Comparison of ENCODE assay signal across 1 cellular context in genomic region chr10:75235375-75236177, GRCh38.
TF ChIP-seq lines count a peak whose summit lies in the region.

Gene COMTD1 (minus strand): TSS chr10:75235957. CDS start chr10:75235928, 29 bp downstream.

TF ChIP-seq in K562, 482 proteins besides CTCF, POLR2A, EP300 and RAD21 (continued from another document and continues in another):
- TF ChIP-seq E2F8 (IDR thresholded peaks at IDR 0.05; ENCODE audit: low read depth, partially characterized antibody), result peak; percentile 46
- peak; percentile 61; the same call in 1 of the 2 replicates for TF ChIP-seq ZHX1 (conservative IDR thresholded peaks at IDR 0.05; ENCODE audit: low read length)
- no peak for TF ChIP-seq AFF1 (IDR thresholded peaks at IDR 0.05; ENCODE audit: low read depth in 1 of 2, partially characterized antibody in 2 of 2)
- TF ChIP-seq ZC3H8 (IDR thresholded peaks at IDR 0.05), result no peak
- TF ChIP-seq IRF2 (CRISPR knock-in tag; IDR thresholded peaks at IDR 0.05), result no peak
- TF ChIP-seq SIN3B (IDR thresholded peaks at IDR 0.05; ENCODE audit: low read depth), result peak; percentile 66
- no peak for TF ChIP-seq SRSF9 (IDR thresholded peaks at IDR 0.05; ENCODE audit: borderline replicate concordance, low read depth, low read length)
- 0 out of 2 replicates have a peak, but pooled peaks have one; percentile 43 for TF ChIP-seq CBFB (CRISPR knock-in tag; IDR thresholded peaks at IDR 0.05)
- peak; percentile 69; the same call in 1 of the 2 replicates for TF ChIP-seq ZEB2 (IDR thresholded peaks at IDR 0.05)
- no peak for TF ChIP-seq ZNF586 (CRISPR knock-in tag; conservative IDR thresholded peaks at IDR 0.05)
- peak; percentile 21 for TF ChIP-seq PCBP1 (IDR thresholded peaks at IDR 0.05; ENCODE audit: low read depth, low read length, poor library complexity, severe bottlenecking)
- TF ChIP-seq DIDO1 (tag; IDR thresholded peaks at IDR 0.05; ENCODE audit: low read depth), result no peak
- TF ChIP-seq BRF1 (IDR thresholded peaks at IDR 0.05; ENCODE audit: borderline replicate concordance, extremely low read depth, insufficient read length), result no peak
- no peak; the same call in 1 of the 2 replicates for TF ChIP-seq STAT5A (IDR thresholded peaks at IDR 0.05; ENCODE audit: borderline replicate concordance, low read length)
- TF ChIP-seq TSC22D4 (tag; IDR thresholded peaks at IDR 0.05), result no peak
- TF ChIP-seq RAD51 (IDR thresholded peaks at IDR 0.05; ENCODE audit: borderline replicate concordance, low read depth), result peak; percentile 89
- TF ChIP-seq NUFIP1 (IDR thresholded peaks at IDR 0.05; ENCODE audit: partially characterized antibody), result no peak
- no peak for TF ChIP-seq PML (IDR thresholded peaks at IDR 0.05; ENCODE audit: low read length)
- 0 out of 2 replicates have a peak, but pooled peaks have one; percentile 42 for TF ChIP-seq HEY1 (CRISPR knock-in tag; IDR thresholded peaks at IDR 0.05; ENCODE audit: borderline replicate concordance)
- no peak for TF ChIP-seq ATF4 (CRISPR knock-in tag; IDR thresholded peaks at IDR 0.05)
- TF ChIP-seq KLF16 (IDR thresholded peaks at IDR 0.05), result peak; percentile 86
- TF ChIP-seq ZNF518B (CRISPR knock-in tag; IDR thresholded peaks at IDR 0.05), result no peak
- TF ChIP-seq SIX5 (IDR thresholded peaks at IDR 0.05; ENCODE audit: borderline replicate concordance in 1 of 2, insufficient read depth in 1 of 2, low read depth in 1 of 2, low read length in 2 of 2), result no peak
- TF ChIP-seq POLR2H (tag; IDR thresholded peaks at IDR 0.05; ENCODE audit: low read depth), result no peak
- TF ChIP-seq ZNF146 (CRISPR knock-in tag; IDR thresholded peaks at IDR 0.05; ENCODE audit: unreplicated experiment), result no peak
- TF ChIP-seq CREB1 (IDR thresholded peaks at IDR 0.05), result peak; percentile 51
- TF ChIP-seq CREB1 (CRISPR knock-in tag; IDR thresholded peaks at IDR 0.05), result no peak
- peak; percentile 99 for TF ChIP-seq ZNF785 (CRISPR knock-in tag; IDR thresholded peaks at IDR 0.05)
- TF ChIP-seq HES1 (IDR thresholded peaks at IDR 0.05; ENCODE audit: low read depth), result no peak
- TF ChIP-seq KDM1A (IDR thresholded peaks at IDR 0.05), result no peak; a peak in 1 of 4 replicates
- peak; percentile 91 for TF ChIP-seq ZBTB33 (CRISPR knock-in tag; IDR thresholded peaks at IDR 0.05)
- no peak for TF ChIP-seq GTF2A2 (tag; IDR thresholded peaks at IDR 0.05)
- TF ChIP-seq ZFP36 (IDR thresholded peaks at IDR 0.05; ENCODE audit: low read depth, low read length, partially characterized antibody), result peak; percentile 47
- no peak for TF ChIP-seq IRF1 (CRISPR knock-in tag; IDR thresholded peaks at IDR 0.05; ENCODE audit: borderline replicate concordance)
- TF ChIP-seq E2F6 (IDR thresholded peaks at IDR 0.05; ENCODE audit: borderline replicate concordance in 1 of 2, extremely low read depth in 1 of 2, insufficient read depth in 1 of 2, insufficient read length in 1 of 2, low read depth in 1 of 2, low read length in 1 of 2, poor library complexity in 1 of 2, severe bottlenecking in 1 of 2), result peak; percentile 76 to 89
- TF ChIP-seq ZNF12 (CRISPR knock-in tag; IDR thresholded peaks at IDR 0.05), result no peak
- 0 out of 2 replicates have a peak, but pooled peaks have one; percentile 50 for TF ChIP-seq ARID3A (IDR thresholded peaks at IDR 0.05; ENCODE audit: borderline replicate concordance, low read depth, low read length)
- TF ChIP-seq ZNF644 (tag; IDR thresholded peaks at IDR 0.05; ENCODE audit: low read depth), result no peak
- TF ChIP-seq CHD4 (IDR thresholded peaks at IDR 0.05; ENCODE audit: insufficient read depth, insufficient replicate concordance, low read depth, low read length, poor library complexity, severe bottlenecking), result no peak
- TF ChIP-seq PRPF4 (IDR thresholded peaks at IDR 0.05; ENCODE audit: insufficient read depth, low read depth, low read length, poor library complexity, severe bottlenecking), result no peak
- TF ChIP-seq ZNF551 (CRISPR knock-in tag; IDR thresholded peaks at IDR 0.05), result no peak
